ENCODE assay signal across 8 cellular contexts in genomic region chr14:91396959-91397815, GRCh38. TPM values are rescaled to one million over a fixed set of nuclear protein-coding genes. Genes with fewer than 3 reads are reported as not detected.
DNase-seq lines count a peak whose midpoint lies in the region; ATAC-seq and TF ChIP-seq lines count a peak whose summit lies in the region.

No MANE protein-coding gene starts in this region.

- intact Hi-C loops in OCI-LY7 (cut with micrococcal nuclease; ENCODE audit: unreplicated experiment) (loop anchor here (1.0 kb wide), 1 partner anchor 19 kb away; no protein-coding TSS in a partner anchor), mammary epithelial cell (cut with micrococcal nuclease) (loop anchor here (1.0 to 2.0 kb wide), 2 partner anchors 21 to 74 kb away; no protein-coding TSS in a partner anchor), posterior vena cava (cut with DNase I) (no loop called here)

- in situ Hi-C loops in mammary epithelial cell (cut with MboI; ENCODE audit: low sequenced_read_pairs in 2 of 2) = no loop called here

- peaks cover 58% of the 10 kb centered on the region for H3K36me3 ChIP-seq in OCI-LY7 (ENCODE audit: insufficient read depth, low read length)
- H3K36me3 ChIP-seq in mammary epithelial cell (ENCODE audit: insufficient read depth, low read length) = no peaks in the 10 kb centered on the region

- dilution Hi-C loops in mammary epithelial cell (cut with HindIII; ENCODE audit: low sequenced_read_pairs) = loop anchor here (10.0 kb wide), 1 partner anchor 52 kb away; no protein-coding TSS in a partner anchor

- BruUV-seq in OCI-LY7 (replicated peaks; lab: Mats Ljungman, UMichigan) = no TSS peak
- no TSS peak for BruUV-seq in mammary epithelial cell (replicated peaks; lab: Mats Ljungman, UMichigan)

- H4K20me1 ChIP-seq in OCI-LY7 (ENCODE audit: insufficient read depth, low read length) (peaks cover 37% of the 10 kb centered on the region), mammary epithelial cell (ENCODE audit: insufficient read depth, low read length) (no peaks in the 10 kb centered on the region)

- H3K27ac ChIP-seq in OCI-LY7 (ENCODE audit: low read depth, low read length, poor library complexity, severe bottlenecking) (peak overlapping the region; percentile 89), mammary epithelial cell (ENCODE audit: insufficient read depth, low read depth, low read length) (no peak overlapping the region)

- no peak overlapping the region for H3K9ac ChIP-seq in mammary epithelial cell (ENCODE audit: insufficient read depth, low read length)

- TF ChIP-seq CTCF in OCI-LY7 (conservative IDR thresholded peaks at IDR 0.05; ENCODE audit: low read length) (no peak), mammary epithelial cell (conservative IDR thresholded peaks at IDR 0.05 in 1 of 2, IDR thresholded peaks at IDR 0.05 in 1 of 2; ENCODE audit: extremely low read depth in 1 of 2, insufficient read depth in 1 of 2, low read depth in 1 of 2, low read length in 2 of 2) (no peak)

- peak; percentile 64 for ATAC-seq in HG03095 (IDR thresholded peaks at IDR 0.05; ENCODE audit: unreplicated experiment)

- H3K27me3 ChIP-seq in mammary epithelial cell (ENCODE audit: insufficient read depth, low read length) = no peaks in the 10 kb centered on the region

- H3K9me3 ChIP-seq in OCI-LY7 (ENCODE audit: low read length) (peaks cover 3% of the 10 kb centered on the region; the same call in 1 of the 2 replicates), mammary epithelial cell (replicated peaks; ENCODE audit: insufficient read depth, low read length) (no peaks in the 10 kb centered on the region)

- H2AFZ ChIP-seq in OCI-LY7 (ENCODE audit: low read length) (no peak overlapping the region), mammary epithelial cell (ENCODE audit: low read depth, low read length) (peak overlapping the region; percentile 95)

- DNase-seq in NCI-H82 (lab: John Stamatoyannopoulos, UW) = peak; percentile 48
- no peak for DNase-seq in NCI-H82 treated with DMSO at 0.1 percent for 48 hours (lab: John Stamatoyannopoulos, UW; ENCODE audit: unreplicated experiment)
- DNase-seq in OCI-LY7 (ENCODE audit: low spot score) = peak; percentile 87
- no peak for DNase-seq in mammary epithelial cell
- DNase-seq in posterior vena cava (ENCODE audit: low spot score) = peak; percentile 82
- DNase-seq in HK-2 (ENCODE audit: unreplicated experiment) = no peak
- no peak for DNase-seq in cerebellar nuclear complex (lab: John Stamatoyannopoulos, UW)

- H3K4me3 ChIP-seq in OCI-LY7 (ENCODE audit: low read depth, low read length, poor library complexity, severe bottlenecking) (peak overlapping the region; percentile 63), mammary epithelial cell (replicated peaks in 1 of 3; ENCODE audit: insufficient read depth in 1 of 3, low read depth in 2 of 3, low read length in 3 of 3) (no peak overlapping the region)

- peak overlapping the region; percentile 98 for H3K4me2 ChIP-seq in OCI-LY7 (ENCODE audit: low read length)
- no peak overlapping the region for H3K4me2 ChIP-seq in mammary epithelial cell (ENCODE audit: insufficient read depth, low read depth, low read length)

- WGBS in mammary epithelial cell (ENCODE audit: low coverage, missing lambda C conversion rate) = 81% methylated on average over 12 of the region's 15 CpGs

- H3K4me1 ChIP-seq in OCI-LY7 (ENCODE audit: insufficient read depth, low read length, poor library complexity, severe bottlenecking) (peaks cover 94% of the 10 kb centered on the region), mammary epithelial cell (ENCODE audit: insufficient read depth, low read length) (peaks cover 16% of the 10 kb centered on the region)

- no peaks in the 10 kb centered on the region for H3K9me2 ChIP-seq in OCI-LY7 (ENCODE audit: insufficient read depth, low read length)

- H3K79me2 ChIP-seq in OCI-LY7 (ENCODE audit: insufficient read depth, low read depth, low read length) (peaks cover 100% of the 10 kb centered on the region), mammary epithelial cell (ENCODE audit: insufficient read depth, low read length) (no peaks in the 10 kb centered on the region)

- POLR2A ChIA-PET in OCI-LY7 (lab: Charles Lee) = interaction anchor here (0.8 to 8.3 kb wide), 17 partner anchors 8 to 47 kb away, joined by 3 to 106 read pairs (median 7); partner anchors contain the start of gene CCDC88C

- CTCF ChIA-PET in OCI-LY7 (lab: Charles Lee; ENCODE audit: unreplicated experiment) (interaction anchor here (0.7 to 1.3 kb wide), 5 partner anchors 14 to 73 kb away, joined by 3 to 9 read pairs (median 3); no protein-coding TSS in a partner anchor), mammary epithelial cell (lab: Charles Lee; ENCODE audit: low non-redundant PET) (no interaction called here)

RNA-seq across cellular contexts. Expression of gene CCDC88C, which starts 20.4 kb away (rescaled TPM):
- 89.3 and 137 TPM in 2 replicates for total RNA-seq in OCI-LY7 (2014; rRNA removed; shearing (Covaris generic))
- total RNA-seq in OCI-LY7 (2022) (253 and 262 TPM in 2 replicates), mammary epithelial cell (1 to 10 TPM; 2.0 to 4.7 TPM), posterior vena cava (10 to 100 TPM in 1 of 2 donors, 1 to 10 TPM in 1; 7.2 to 14.9 TPM)
- 1.4 TPM for polyA plus RNA-seq in mammary epithelial cell
- polyA minus RNA-seq in mammary epithelial cell = 0.47 TPM

Comparison
In these comparisons a context has a peak if more than half of its experiments do, and no peak if none do; other contexts are left out.
1. DNase-seq: peak in NCI-H82 (single experiment), OCI-LY7 (single experiment) and posterior vena cava (single experiment); none in NCI-H82 treated with DMSO at 0.1 percent for 48 hours (single experiment), mammary epithelial cell (single experiment), HK-2 (single experiment) and cerebellar nuclear complex (0 of 2).
2. RNA of gene CCDC88C, which starts 20.4 kb away (total RNA-seq): 89.3 to 262 TPM in OCI-LY7; 7.2 to 14.9 TPM in posterior vena cava and 2.0 to 4.7 TPM in mammary epithelial cell; every median in the first group is over 4 times any median in the second.
3. intact Hi-C loops: an anchor here in OCI-LY7 (1.0 kb wide) and mammary epithelial cell (1.0 to 2.0 kb wide); none called in posterior vena cava.